Comparison of ENCODE assay signal across 19 cellular contexts in genomic region chr15:39296955-39297354, GRCh38.
"Had no signal": no experiment of that assay in that cellular context is flagged by ENCODE, and none has a peak within 500 bp of the region (broad histone marks: within the 10 kb centered on the region; RNA-seq: fewer than 3 reads in every experiment).

No MANE protein-coding gene starts in this region.

- H3K4me3 ChIP-seq: dorsolateral prefrontal cortex, mucosa of descending colon, suprapubic skin, transverse colon, vagina had no signal

- H3K27me3 ChIP-seq: brain microvascular endothelial cell, dorsolateral prefrontal cortex, suprapubic skin, transverse colon, vagina had no signal

- DNase-seq: activated CD4-positive, alpha-beta T cell treated with anti-CD3 and anti-CD28 coated beads, Interleukin-2, amount 10 ng/mL, durations not matched to agents 24 days and 14 days; activated CD4-positive, CD25-positive, alpha-beta regulatory T cell; activated CD8-positive, alpha-beta T cell treated with anti-CD3 and anti-CD28 coated beads for 36 hours; activated naive CD4-positive, alpha-beta T cell treated with anti-CD3 and anti-CD28 coated beads, Interleukin-2, amount 10 ng/mL, durations not matched to agents 7 days and 5 days; activated naive CD8-positive, alpha-beta T cell treated with anti-CD3 and anti-CD28 coated beads, Interleukin-2, amount 50 U/mL, for 24 hours; activated T-cell treated with anti-CD3 and anti-CD28 coated beads, Interleukin-2, amount 50 U/mL, for 1 hour; anterior cingulate cortex; brain microvascular endothelial cell; central memory CD4-positive, alpha-beta T cell; dorsolateral prefrontal cortex; endodermal cell; foreskin fibroblast; mesenchymal stem cell; mucosa of descending colon; naive B cell; transverse colon had no signal

- ATAC-seq: activated CD8-positive, alpha-beta T cell treated with anti-CD3 and anti-CD28 coated beads for 36 hours; activated naive CD8-positive, alpha-beta T cell treated with anti-CD3 and anti-CD28 coated beads, Interleukin-2, amount 50 U/mL, for 24 hours; activated T-helper 17 cell treated with anti-CD3 and anti-CD28 coated beads, Interleukin-2, amount 50 U/mL, for 72 hours; mucosa of descending colon had no signal

- H3K36me3 ChIP-seq: brain microvascular endothelial cell, suprapubic skin, transverse colon, vagina had no signal
